In genomic region chr2:20544093-20544747, GRCh38 we compare ENCODE assay signal across 15 cellular contexts.
DNase-seq lines count a peak whose midpoint lies in the region; ATAC-seq lines count a peak whose summit lies in the region.
"Had no signal": no experiment of that assay in that cellular context is flagged by ENCODE, and none has a peak within 500 bp of the region (broad histone marks: within the 10 kb centered on the region; RNA-seq: fewer than 3 reads in every experiment).

No MANE protein-coding gene starts in this region.

- no peak overlapping the region for H3K27ac Mint-ChIP-seq in effector memory CD8-positive, alpha-beta T cell
- H3K27ac Mint-ChIP-seq: dendritic cell treated with granulocyte-macrophage colony-stimulating factor and Interleukin-4, amounts not matched to agents 40 ng/mL and 50 ng/mL, for 4 days; naive thymus-derived CD4-positive, alpha-beta T cell; progenitor cell of endocrine pancreas had no signal

- peaks cover 35% of the 10 kb centered on the region for H3K4me1 ChIP-seq in skeletal muscle satellite cell (ENCODE audit: control insufficient read depth, insufficient read depth, low read length)

- no peak overlapping the region for H3K4me3 ChIP-seq in skeletal muscle satellite cell (ENCODE audit: low read length)

- peaks cover under 1% of the 10 kb centered on the region in 2 donors for H3K4me1 Mint-ChIP-seq in effector memory CD8-positive, alpha-beta T cell (ENCODE audit: low read depth in 2 of 2)
- H3K4me1 Mint-ChIP-seq: naive thymus-derived CD4-positive, alpha-beta T cell had no signal

- no peak overlapping the region for H3K9ac ChIP-seq in skeletal muscle satellite cell (ENCODE audit: low read depth, low read length)

- H3K9me3 Mint-ChIP-seq in effector memory CD8-positive, alpha-beta T cell, result no peaks in the 10 kb centered on the region
- H3K9me3 Mint-ChIP-seq: naive thymus-derived CD4-positive, alpha-beta T cell had no signal

- DNase-seq in NCI-H1694 (lab: John Stamatoyannopoulos, UW) (peak; percentile 43), NCI-H524 (lab: John Stamatoyannopoulos, UW) (peak; percentile 74 to 80), midbrain (lab: John Stamatoyannopoulos, UW) (peak; percentile 49)
- no peak for DNase-seq in effector memory CD8-positive, alpha-beta T cell
- DNase-seq: activated CD4-positive, alpha-beta T cell treated with anti-CD3 and anti-CD28 coated beads for 48 hours; activated effector memory CD4-positive, alpha-beta T cell treated with anti-CD3 and anti-CD28 coated beads, Interleukin-2, amount 50 U/mL, for 16 hours; EL; KG1; naive thymus-derived CD4-positive, alpha-beta T cell; NCI-H1048 had no signal

- H3K4me2 ChIP-seq in skeletal muscle satellite cell (ENCODE audit: low read length), result peak overlapping the region; percentile 37

- H3K27me3 ChIP-seq in skeletal muscle satellite cell (ENCODE audit: control insufficient read depth, insufficient read depth, low read length), result no peaks in the 10 kb centered on the region

- no peak overlapping the region for H3K4me3 Mint-ChIP-seq in effector memory CD8-positive, alpha-beta T cell
- H3K4me3 Mint-ChIP-seq: dendritic cell treated with granulocyte-macrophage colony-stimulating factor and Interleukin-4, amounts not matched to agents 40 ng/mL and 50 ng/mL, for 4 days; naive thymus-derived CD4-positive, alpha-beta T cell had no signal

- peaks cover 15 to 35% of the 10 kb centered on the region in 2 donors for H3K27me3 Mint-ChIP-seq in effector memory CD8-positive, alpha-beta T cell

- ATAC-seq in HG03196 (IDR thresholded peaks at IDR 0.05; ENCODE audit: unreplicated experiment) (no peak), GM21737 (IDR thresholded peaks at IDR 0.05; ENCODE audit: unreplicated experiment) (no peak)
- no peak for ATAC-seq in effector memory CD8-positive, alpha-beta T cell (replicated peaks)
- ATAC-seq: naive thymus-derived CD4-positive, alpha-beta T cell had no signal

- H3K9me3 ChIP-seq in skeletal muscle satellite cell (replicated peaks; ENCODE audit: low read length), result no peaks in the 10 kb centered on the region

- no peaks in the 10 kb centered on the region for H3K36me3 ChIP-seq in skeletal muscle satellite cell (ENCODE audit: insufficient read depth, low read length)

- no peaks in the 10 kb centered on the region for H3K36me3 Mint-ChIP-seq in effector memory CD8-positive, alpha-beta T cell (ENCODE audit: insufficient read depth)
- H3K36me3 Mint-ChIP-seq: naive thymus-derived CD4-positive, alpha-beta T cell had no signal

Comparison
In these comparisons a context has a peak if more than half of its experiments do, and no peak if none do; other contexts are left out.
1. DNase-seq: peak in NCI-H1694 (single experiment), NCI-H524 (2 of 2) and midbrain (single experiment); none in effector memory CD8-positive, alpha-beta T cell (0 of 3).